In genomic region chr1:228265167-228265566, GRCh38 we compare ENCODE assay signal across 1 cellular context.
TF ChIP-seq lines count a peak whose summit lies in the region.

No MANE protein-coding gene starts in this region.

TF ChIP-seq in H1, 55 proteins besides CTCF, POLR2A, EP300 and RAD21:
- TF ChIP-seq CEBPB (IDR thresholded peaks at IDR 0.05; ENCODE audit: low read depth, low read length) = peak; percentile 52; the same call in 1 of the 2 replicates
- no peak for TF ChIP-seq CHD2 (IDR thresholded peaks at IDR 0.05; ENCODE audit: low read length)
